8 cellular contexts compared by ENCODE assay signal in the genomic region with DNA sequence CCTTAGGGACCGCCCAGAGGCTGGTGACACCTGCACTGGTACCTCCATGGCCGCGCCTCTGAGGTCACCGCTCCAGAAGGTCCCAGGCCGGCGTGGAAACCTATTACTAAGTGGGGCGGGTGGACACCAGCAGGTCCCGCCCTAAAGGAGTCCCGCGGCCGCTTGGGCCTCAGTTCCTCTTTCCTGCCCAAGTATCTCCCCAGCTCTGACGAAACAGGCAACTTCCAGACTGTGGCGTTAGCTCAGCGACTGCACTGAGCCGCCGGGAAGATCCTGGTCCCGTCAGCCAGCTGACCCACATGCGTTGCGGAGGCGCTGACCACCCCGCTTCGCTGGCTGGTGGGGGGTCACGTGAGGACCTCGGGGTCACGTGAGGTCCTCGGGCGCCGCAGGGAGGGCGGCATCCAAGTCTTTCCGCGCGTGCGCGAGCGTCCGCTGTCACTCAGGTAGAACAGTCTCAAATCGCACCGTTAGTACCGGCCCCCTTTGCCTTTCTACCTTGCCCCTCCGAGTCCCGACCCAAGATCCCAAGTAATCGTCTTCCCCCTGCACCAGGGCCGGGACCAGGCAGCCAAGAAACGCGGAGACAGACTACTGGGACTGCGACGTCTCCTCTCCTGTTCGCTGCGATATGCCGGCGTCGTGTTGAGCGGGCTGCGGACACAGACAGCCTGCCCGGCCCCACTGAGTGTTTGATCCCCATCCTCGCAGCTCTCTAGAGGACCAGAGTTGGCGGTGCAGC. TPM values are rescaled to one million over a fixed set of nuclear protein-coding genes. Genes with fewer than 3 reads are reported as not detected.
A peak's percentile ranks its signal among the peaks of the same experiment; 100 is the strongest.
DNase-seq lines count a peak whose midpoint lies in the region; ATAC-seq and TF ChIP-seq lines count a peak whose summit lies in the region.

No MANE protein-coding gene starts in this region.

- H3K36me3 ChIP-seq in ACC112 (ENCODE audit: insufficient read depth, low read length): no peaks in the 10 kb centered on the region
- no peaks in the 10 kb centered on the region for H3K36me3 ChIP-seq in effector memory CD4-positive, alpha-beta T cell (ENCODE audit: control insufficient read depth, insufficient read depth, low read length)

- H3K27ac Mint-ChIP-seq in activated CD8-positive, alpha-beta T cell treated with anti-CD3 and anti-CD28 coated beads for 36 hours: peak overlapping the region; percentile 91

- peaks cover 11% of the 10 kb centered on the region for H3K4me1 Mint-ChIP-seq in activated CD8-positive, alpha-beta T cell treated with anti-CD3 and anti-CD28 coated beads for 36 hours (ENCODE audit: low read depth)

- peak; percentile 74 to 92 for DNase-seq in NCI-H526 (lab: John Stamatoyannopoulos, UW)
- peak; percentile 92 for DNase-seq in activated CD8-positive, alpha-beta T cell treated with anti-CD3 and anti-CD28 coated beads for 36 hours
- DNase-seq in effector memory CD4-positive, alpha-beta T cell: peak; percentile 59 to 78 (median 69)
- peak; percentile 93 for DNase-seq in mesenteric fat pad (ENCODE audit: low spot score)
- DNase-seq in stimulated activated CD8-positive, alpha-beta memory T cell treated with anti-CD3 and anti-CD28 coated beads, Interleukin-2, amount 100 ng/mL, for 1 hour (ENCODE audit: low read depth in 2 of 2): peak; percentile 63 to 66

- H3K4me3 ChIP-seq in ACC112 (ENCODE audit: low read depth, low read length): peak overlapping the region; percentile 77
- H3K4me3 ChIP-seq in effector memory CD4-positive, alpha-beta T cell (ENCODE audit: insufficient read depth, low read depth, low read length, poor library complexity, severe bottlenecking): peak overlapping the region; percentile 74

- no peaks in the 10 kb centered on the region for H3K36me3 Mint-ChIP-seq in activated CD8-positive, alpha-beta T cell treated with anti-CD3 and anti-CD28 coated beads for 36 hours (ENCODE audit: low read depth)

- peak overlapping the region; percentile 94 for H3K4me3 Mint-ChIP-seq in activated CD8-positive, alpha-beta T cell treated with anti-CD3 and anti-CD28 coated beads for 36 hours

- H3K27me3 Mint-ChIP-seq in activated CD8-positive, alpha-beta T cell treated with anti-CD3 and anti-CD28 coated beads for 36 hours: no peaks in the 10 kb centered on the region

- H3K9me3 Mint-ChIP-seq in activated CD8-positive, alpha-beta T cell treated with anti-CD3 and anti-CD28 coated beads for 36 hours: peaks cover 3% of the 10 kb centered on the region

- H3K9me3 ChIP-seq in effector memory CD4-positive, alpha-beta T cell (ENCODE audit: control insufficient read depth, low read length): no peaks in the 10 kb centered on the region

- intact Hi-C loops in activated CD8-positive, alpha-beta T cell treated with anti-CD3 and anti-CD28 coated beads for 36 hours (cut with micrococcal nuclease): no loop called here

- CTCF ChIA-PET in activated CD8-positive, alpha-beta T cell treated with anti-CD3 and anti-CD28 coated beads for 36 hours (lab: Charles Lee): interaction anchor here (1.5 to 1.6 kb wide), 2 partner anchors 37 to 119 kb away, joined by 4 to 6 read pairs; no protein-coding TSS in a partner anchor

- H3K4me1 ChIP-seq in ACC112 (ENCODE audit: control insufficient read depth, insufficient read depth, low read length, unreplicated experiment): peaks cover 10% of the 10 kb centered on the region
- H3K4me1 ChIP-seq in effector memory CD4-positive, alpha-beta T cell (ENCODE audit: control insufficient read depth, insufficient read depth, low read length, poor library complexity, severe bottlenecking): no peaks in the 10 kb centered on the region

- TF ChIP-seq CTCF in activated CD8-positive, alpha-beta T cell treated with anti-CD3 and anti-CD28 coated beads for 36 hours (IDR thresholded peaks at IDR 0.05): no peak

- no peaks in the 10 kb centered on the region for H3K79me2 ChIP-seq in ACC112 (ENCODE audit: control insufficient read depth, insufficient read depth, low read length, unreplicated experiment)

- H2AFZ ChIP-seq in ACC112 (ENCODE audit: low read length, unreplicated experiment): peak overlapping the region; percentile 97

- POLR2A ChIA-PET in activated CD8-positive, alpha-beta T cell treated with anti-CD3 and anti-CD28 coated beads for 36 hours (lab: Charles Lee): interaction anchor here (0.8 to 4.4 kb wide), 10 partner anchors 11 to 292 kb away, joined by 3 to 43 read pairs (median 6); partner anchors contain the start of gene KDM4C

- ATAC-seq in GM19025 (IDR thresholded peaks at IDR 0.05; ENCODE audit: low read depth, unreplicated experiment): peak; percentile 89
- peak; percentile 80 for ATAC-seq in HG03342 (IDR thresholded peaks at IDR 0.05; ENCODE audit: unreplicated experiment)
- ATAC-seq in activated CD8-positive, alpha-beta T cell treated with anti-CD3 and anti-CD28 coated beads for 36 hours: peak; percentile 86

- H3K27me3 ChIP-seq in ACC112 (ENCODE audit: insufficient read depth, low read length): no peaks in the 10 kb centered on the region
- H3K27me3 ChIP-seq in effector memory CD4-positive, alpha-beta T cell (replicated peaks; ENCODE audit: control insufficient read depth, insufficient read depth, low read length, poor library complexity, severe bottlenecking): no peaks in the 10 kb centered on the region

- no peak overlapping the region for H3K27ac ChIP-seq in ACC112 (ENCODE audit: low read depth, low read length)
- peak overlapping the region; percentile 90 for H3K27ac ChIP-seq in effector memory CD4-positive, alpha-beta T cell (ENCODE audit: insufficient read depth, low read length, poor library complexity, severe bottlenecking)

RNA-seq across cellular contexts. Expression of gene KDM4C, which starts 53.7 kb away (rescaled TPM):
- 10 to 100 TPM; 31.1 to 32.9 TPM for total RNA-seq in activated CD8-positive, alpha-beta T cell treated with anti-CD3 and anti-CD28 coated beads for 36 hours
- total RNA-seq in mesenteric fat pad: 33.7 TPM

RNA-seq across cellular contexts. Expression of gene GLDC, which starts 58.5 kb away (rescaled TPM):
- total RNA-seq in activated CD8-positive, alpha-beta T cell treated with anti-CD3 and anti-CD28 coated beads for 36 hours: 1 to 10 TPM in 1 of 2 experiments, under 1 TPM in 1; 0.63 to 1.3 TPM
- 0.19 TPM for total RNA-seq in mesenteric fat pad
